Comparison of ENCODE assay signal across 9 cellular contexts in genomic region chr14:68937790-68938514, GRCh38. TPM values are rescaled to one million over a fixed set of nuclear protein-coding genes. Genes with fewer than 3 reads are reported as not detected.
DNase-seq lines count a peak whose midpoint lies in the region; ATAC-seq and TF ChIP-seq lines count a peak whose summit lies in the region.
"Had no signal": no experiment of that assay in that cellular context is flagged by ENCODE, and none has a peak within 500 bp of the region (broad histone marks: within the 10 kb centered on the region; RNA-seq: fewer than 3 reads in every experiment).

No MANE protein-coding gene starts in this region.

- H3K27ac ChIP-seq in C4-2B = peak overlapping the region; percentile 50
- H3K27ac ChIP-seq in esophagus muscularis mucosa (replicated peaks in 1 of 4) = peak overlapping the region; percentile 90 to 98 (median 97)
- H3K27ac ChIP-seq in neutrophil = peak overlapping the region; percentile 97
- H3K27ac ChIP-seq: SK-N-MC had no signal

- H3K4me3 ChIP-seq in esophagus muscularis mucosa (peak overlapping the region in 1 of 4 donors; percentile 15), neutrophil (ENCODE audit: low read depth in 1 of 2, low read length in 1 of 2) (peak overlapping the region; percentile 26 to 39), HAP-1 (no peak overlapping the region)
- H3K4me3 ChIP-seq: SK-N-MC had no signal

- no peak for ATAC-seq in GM18861 (IDR thresholded peaks at IDR 0.05; ENCODE audit: unreplicated experiment)

- DNase-seq in SW480 (ENCODE audit: low spot score) (peak; percentile 60), esophagus muscularis mucosa (ENCODE audit: extremely low spot score) (no peak), T-helper 1 cell (no peak), NCI-H1092 treated with DMSO at 0.1 percent for 48 hours (lab: John Stamatoyannopoulos, UW) (no peak), HAP-1 (ENCODE audit: low spot score in 2 of 2) (no peak)

- H3K36me3 ChIP-seq in esophagus muscularis mucosa (peaks cover 0 to 8% (median 0%) of the 10 kb centered on the region in 4 donors), neutrophil (no peaks in the 10 kb centered on the region), HAP-1 (replicated peaks) (no peaks in the 10 kb centered on the region)

- H3K9me3 ChIP-seq in esophagus muscularis mucosa (no peaks in the 10 kb centered on the region), neutrophil (no peaks in the 10 kb centered on the region), HAP-1 (no peaks in the 10 kb centered on the region)

- TF ChIP-seq CTCF in C4-2B (conservative IDR thresholded peaks at IDR 0.05) (peak; percentile 58), esophagus muscularis mucosa (IDR thresholded peaks at IDR 0.05) (peak; percentile 44 to 46 (median 46)), neutrophil (IDR thresholded peaks at IDR 0.05) (no peak)

- no peaks in the 10 kb centered on the region for H3K27me3 ChIP-seq in esophagus muscularis mucosa
- H3K27me3 ChIP-seq in neutrophil = no peaks in the 10 kb centered on the region
- H3K27me3 ChIP-seq in HAP-1 (ENCODE audit: low read depth) = no peaks in the 10 kb centered on the region

- peaks cover 97 to 100% (median 100%) of the 10 kb centered on the region in 4 donors for H3K4me1 ChIP-seq in esophagus muscularis mucosa
- peaks cover 98 to 100% of the 10 kb centered on the region in 2 experiments for H3K4me1 ChIP-seq in neutrophil (ENCODE audit: control insufficient read depth in 1 of 2, insufficient read depth in 1 of 2, low read depth in 1 of 2, low read length in 1 of 2)
- peaks cover 3% of the 10 kb centered on the region; the same call in 1 of the 2 replicates for H3K4me1 ChIP-seq in HAP-1

- intact Hi-C loops in esophagus muscularis mucosa (cut with DNase I) = no loop called here

- no peak for TF ChIP-seq POLR2A in esophagus muscularis mucosa (IDR thresholded peaks at IDR 0.05; ENCODE audit: low read depth)

- WGBS in esophagus muscularis mucosa = 51% methylated on average over 4 of the region's 8 CpGs

- TF ChIP-seq EP300 in esophagus muscularis mucosa (IDR thresholded peaks at IDR 0.05) = peak; percentile 90

- in situ Hi-C loops in HAP-1 (cut with MboI; ENCODE audit: low sequenced_read_pairs) = no loop called here

RNA-seq across cellular contexts. Expression of gene ACTN1, which starts 41.1 kb away (rescaled TPM):
- 1,000 to 10,000 TPM in 3 of 4 donors, 100 to 1,000 TPM in 1; 958 to 2,110 (median 1,439) TPM for total RNA-seq in esophagus muscularis mucosa
